ENCODE assay signal across 18 cellular contexts in the genomic region with DNA sequence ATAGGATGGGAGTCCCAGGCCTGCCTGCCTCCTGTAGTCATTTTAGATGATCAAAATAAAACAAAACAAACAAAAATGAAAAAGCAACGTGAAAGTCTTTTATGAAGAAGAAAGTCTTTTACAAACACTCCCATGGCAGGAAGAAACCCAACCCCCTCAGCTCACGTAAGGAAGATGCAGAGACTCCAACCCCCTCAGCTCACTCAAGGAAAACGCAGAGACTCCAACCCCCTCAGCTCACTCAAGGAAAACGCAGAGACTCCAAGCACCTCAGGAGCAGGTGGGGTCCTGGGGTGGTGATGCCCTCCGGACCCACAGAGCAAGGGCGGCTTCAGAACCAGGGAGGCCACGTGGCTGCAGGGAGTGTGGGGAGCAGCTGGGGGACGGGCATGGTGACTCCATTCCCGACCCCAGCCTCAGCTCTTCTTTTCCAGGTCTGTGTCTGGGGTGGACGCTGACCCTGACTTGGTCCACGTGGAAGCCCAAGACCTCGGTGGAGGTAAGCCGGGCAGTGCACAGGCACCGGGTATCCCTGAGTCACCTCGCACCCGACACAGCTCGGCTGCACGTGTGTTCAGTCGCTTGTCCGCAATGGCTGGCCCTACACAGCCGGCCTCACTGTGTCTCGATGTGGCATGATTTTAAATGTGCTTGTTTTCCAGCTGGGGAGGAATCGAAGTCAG.
DNase-seq lines count a peak whose midpoint lies in the region; ATAC-seq and TF ChIP-seq lines count a peak whose summit lies in the region.
"Had no signal": no experiment of that assay in that cellular context is flagged by ENCODE, and none has a peak within 500 bp of the region (broad histone marks: within the 10 kb centered on the region; RNA-seq: fewer than 3 reads in every experiment).

No MANE protein-coding gene starts in this region.

- POLR2A ChIA-PET in WTC11 (lab: Charles Lee): no interaction called here
- POLR2A ChIA-PET in GM10248 (lab: Yijun Ruan, JAX): no interaction called here

- TF ChIP-seq CTCF in WTC11 (IDR thresholded peaks at IDR 0.05): no peak
- TF ChIP-seq CTCF in glutamatergic neuron (IDR thresholded peaks at IDR 0.05; ENCODE audit: partially characterized antibody, unreplicated experiment): no peak
- no peak for TF ChIP-seq CTCF in spleen (IDR thresholded peaks at IDR 0.05 in 8 of 11, conservative IDR thresholded peaks at IDR 0.05 in 3 of 11)
- TF ChIP-seq CTCF in MM.1S (IDR thresholded peaks at IDR 0.05; ENCODE audit: low read length): no peak
- TF ChIP-seq CTCF in GM10248 (IDR thresholded peaks at IDR 0.05; ENCODE audit: control extremely low read depth, extremely low read depth, low read depth, missing control alignments): no peak

- H3K4me1 ChIP-seq in BLaER1 (peaks cover 37% of the 10 kb centered on the region), spleen (no peaks in the 10 kb centered on the region), MM.1S (ENCODE audit: low read length) (no peaks in the 10 kb centered on the region)
- H3K4me1 ChIP-seq: HAP-1 had no signal

- WGBS in spleen, 5 donors: 82 to 90% (median 88%) methylated on average over 17 to 23 of the region's 23 CpGs

- H3K27ac Mint-ChIP-seq in WTC11 (peak overlapping the region; percentile 17; the same call in 1 of the 2 replicates), glutamatergic neuron (ENCODE audit: unreplicated experiment) (no peak overlapping the region)
- H3K27ac Mint-ChIP-seq: CD4-positive, CD25-positive, alpha-beta regulatory T cell; IgD-negative memory B cell had no signal

- no peak for ATAC-seq in WTC11

- H3K9me3 Mint-ChIP-seq in WTC11 (no peaks in the 10 kb centered on the region), glutamatergic neuron (ENCODE audit: unreplicated experiment) (peaks cover 5% of the 10 kb centered on the region)
- H3K9me3 Mint-ChIP-seq: CD4-positive, CD25-positive, alpha-beta regulatory T cell; CD8-positive, alpha-beta memory T cell; IgD-negative memory B cell had no signal

- CTCF ChIA-PET in WTC11 (lab: Charles Lee): interaction anchor here (0.7 to 2.6 kb wide), 6 partner anchors 9 to 230 kb away, joined by 3 to 22 read pairs (median 3); no protein-coding TSS in a partner anchor
- CTCF ChIA-PET in GM10248 (lab: Yijun Ruan, JAX): no interaction called here

- H3K27ac ChIP-seq in BLaER1 (0 out of 2 replicates have a peak overlapping the region, but pooled peaks have one; percentile 22), spleen (no peak overlapping the region), MM.1S (ENCODE audit: low read length) (no peak overlapping the region)

- no peak for TF ChIP-seq POLR2A in spleen (IDR thresholded peaks at IDR 0.05)

- H3K4me1 Mint-ChIP-seq in WTC11 (peaks cover 9% of the 10 kb centered on the region), glutamatergic neuron (ENCODE audit: low read depth, unreplicated experiment) (no peaks in the 10 kb centered on the region)
- H3K4me1 Mint-ChIP-seq: CD4-positive, CD25-positive, alpha-beta regulatory T cell; CD8-positive, alpha-beta memory T cell had no signal

- no peaks in the 10 kb centered on the region for H3K9me2 ChIP-seq in MM.1S (replicated peaks; ENCODE audit: insufficient read depth, low read length)

- no peak for DNase-seq in WTC11 (ENCODE audit: low spot score)
- peak; percentile 12 for DNase-seq in glutamatergic neuron
- DNase-seq in spleen: peak; percentile 51
- no peak for DNase-seq in MM.1S
- no peak for DNase-seq in UCSD-AML1 (lab: John Stamatoyannopoulos, UW; ENCODE audit: unreplicated experiment)
- DNase-seq in GM10248 (ENCODE audit: extremely low spot score): no peak
- DNase-seq: 8988T; C1 segment of cervical spinal cord; CD4-positive, CD25-positive, alpha-beta regulatory T cell; CD8-positive, alpha-beta memory T cell; COR-L47; DMS 273 treated with DMSO at 0.1 percent for 48 hours; DMS53; DND-41; EL had no signal

- H3K9me3 ChIP-seq in BLaER1 (no peaks in the 10 kb centered on the region), spleen (no peaks in the 10 kb centered on the region), MM.1S (replicated peaks; ENCODE audit: insufficient read depth, low read length) (no peaks in the 10 kb centered on the region)
- H3K9me3 ChIP-seq: HAP-1 had no signal

- H3K27me3 Mint-ChIP-seq in WTC11 (ENCODE audit: low read depth): no peaks in the 10 kb centered on the region; the same call in 1 of the 2 replicates
- peaks cover 2% of the 10 kb centered on the region for H3K27me3 Mint-ChIP-seq in glutamatergic neuron (ENCODE audit: unreplicated experiment)
- H3K27me3 Mint-ChIP-seq: CD4-positive, CD25-positive, alpha-beta regulatory T cell had no signal

- H3K9ac ChIP-seq in BLaER1 (no peak overlapping the region), MM.1S (ENCODE audit: low read length) (no peak overlapping the region)

- peak overlapping the region; percentile 49 for H3K4me2 ChIP-seq in BLaER1
- no peak overlapping the region for H3K4me2 ChIP-seq in MM.1S (ENCODE audit: low read depth, low read length)

- no peaks in the 10 kb centered on the region for H3K36me3 ChIP-seq in BLaER1
- no peaks in the 10 kb centered on the region for H3K36me3 ChIP-seq in spleen
- no peaks in the 10 kb centered on the region for H3K36me3 ChIP-seq in MM.1S (replicated peaks; ENCODE audit: insufficient read depth, low read length)
- H3K36me3 ChIP-seq: HAP-1 had no signal

- no peaks in the 10 kb centered on the region for H3F3A ChIP-seq in MM.1S (ENCODE audit: insufficient read depth, low read length)

- H4K20me1 ChIP-seq in BLaER1 (no peaks in the 10 kb centered on the region), MM.1S (ENCODE audit: insufficient read depth, low read length) (no peaks in the 10 kb centered on the region; the same call in 1 of the 2 replicates)

- H3K27me3 ChIP-seq in BLaER1 (no peaks in the 10 kb centered on the region), spleen (replicated peaks in 1 of 7) (peaks cover 0 to 5% (median 0%) of the 10 kb centered on the region in 7 donors), MM.1S (replicated peaks; ENCODE audit: insufficient read depth, low read length) (peaks cover 93% of the 10 kb centered on the region)

- H2AFZ ChIP-seq in MM.1S (ENCODE audit: low read length): no peak overlapping the region

- H3K4me3 ChIP-seq in BLaER1 (no peak overlapping the region), spleen (no peak overlapping the region), MM.1S (ENCODE audit: low read length) (no peak overlapping the region)
- H3K4me3 ChIP-seq: HAP-1 had no signal

- H3K79me2 ChIP-seq in MM.1S (ENCODE audit: low read length): no peaks in the 10 kb centered on the region

- intact Hi-C loops in spleen (cut with DNase I; ENCODE audit: low total_unique reads): no loop called here

- H3K4me3 Mint-ChIP-seq in WTC11 (no peak overlapping the region), glutamatergic neuron (ENCODE audit: unreplicated experiment) (no peak overlapping the region)
- H3K4me3 Mint-ChIP-seq: CD4-positive, CD25-positive, alpha-beta regulatory T cell; CD8-positive, alpha-beta memory T cell; IgD-negative memory B cell had no signal

- H3K36me3 Mint-ChIP-seq in WTC11 (no peaks in the 10 kb centered on the region), glutamatergic neuron (ENCODE audit: unreplicated experiment) (peaks cover 6% of the 10 kb centered on the region)
- H3K36me3 Mint-ChIP-seq: CD4-positive, CD25-positive, alpha-beta regulatory T cell; IgD-negative memory B cell had no signal

TF ChIP-seq in WTC11, 78 proteins besides CTCF, POLR2A, EP300 and RAD21:
- no peak for TF ChIP-seq IRF2 (CRISPR knock-in tag; IDR thresholded peaks at IDR 0.05; ENCODE audit: borderline replicate concordance, low read depth)
- no peak for TF ChIP-seq GABPB1 (CRISPR knock-in tag; IDR thresholded peaks at IDR 0.05)
- TF ChIP-seq ZNF317 (CRISPR knock-in tag; IDR thresholded peaks at IDR 0.05; ENCODE audit: borderline replicate concordance, low read depth): no peak
- TF ChIP-seq MYBL2 (CRISPR knock-in tag; IDR thresholded peaks at IDR 0.05): no peak
- TF ChIP-seq MLX (CRISPR knock-in tag; IDR thresholded peaks at IDR 0.05): no peak
- no peak for TF ChIP-seq USF1 (CRISPR knock-in tag; IDR thresholded peaks at IDR 0.05)
- no peak for TF ChIP-seq ZNF423 (CRISPR knock-in tag; IDR thresholded peaks at IDR 0.05)
- no peak for TF ChIP-seq ZNF121 (CRISPR knock-in tag; IDR thresholded peaks at IDR 0.05)
- TF ChIP-seq ZNF396 (CRISPR knock-in tag; IDR thresholded peaks at IDR 0.05; ENCODE audit: borderline replicate concordance): no peak
- no peak for TF ChIP-seq NR2C2 (CRISPR knock-in tag; IDR thresholded peaks at IDR 0.05)

Comparison
In these comparisons a context has a peak if more than half of its experiments do, and no peak if none do; other contexts are left out.
1. DNase-seq: peak in glutamatergic neuron (single experiment) and spleen (single experiment); none in WTC11 (single experiment), MM.1S (single experiment), UCSD-AML1 (single experiment) and GM10248 (single experiment).